1 cellular context compared by ENCODE assay signal in genomic region chr17:1597861-1598342, GRCh38.
TF ChIP-seq lines count a peak whose summit lies in the region.

No MANE protein-coding gene starts in this region.

TF ChIP-seq in HepG2, 621 proteins besides CTCF, POLR2A, EP300 and RAD21 (continued from another document and continues in another):
- TF ChIP-seq, protein P1, sequence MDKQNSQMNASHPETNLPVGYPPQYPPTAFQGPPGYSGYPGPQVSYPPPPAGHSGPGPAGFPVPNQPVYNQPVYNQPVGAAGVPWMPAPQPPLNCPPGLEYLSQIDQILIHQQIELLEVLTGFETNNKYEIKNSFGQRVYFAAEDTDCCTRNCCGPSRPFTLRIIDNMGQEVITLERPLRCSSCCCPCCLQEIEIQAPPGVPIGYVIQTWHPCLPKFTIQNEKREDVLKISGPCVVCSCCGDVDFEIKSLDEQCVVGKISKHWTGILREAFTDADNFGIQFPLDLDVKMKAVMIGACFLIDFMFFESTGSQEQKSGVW (CRISPR knock-in tag; IDR thresholded peaks at IDR 0.05; ENCODE audit: borderline replicate concordance) = no peak
- TF ChIP-seq CEBPG (CRISPR knock-in tag; IDR thresholded peaks at IDR 0.05) (no peak; the same call in 1 of the 2 replicates), THYN1 (CRISPR knock-in tag; IDR thresholded peaks at IDR 0.05; ENCODE audit: borderline replicate concordance, low read depth) (no peak), SSRP1 (CRISPR knock-in tag; IDR thresholded peaks at IDR 0.05) (no peak; the same call in 1 of the 2 replicates), MLX (CRISPR knock-in tag; IDR thresholded peaks at IDR 0.05) (peak; percentile 72), TEAD2 (CRISPR knock-in tag; IDR thresholded peaks at IDR 0.05) (no peak), KLF6 (CRISPR knock-in tag; IDR thresholded peaks at IDR 0.05) (peak; percentile 16; the same call in 1 of the 2 replicates), HNF4A (CRISPR knock-in tag; IDR thresholded peaks at IDR 0.05) (peak; percentile 70), GATA4 (IDR thresholded peaks at IDR 0.05; ENCODE audit: borderline replicate concordance, low read depth) (no peak), ARNT2 (CRISPR knock-in tag; IDR thresholded peaks at IDR 0.05; ENCODE audit: low read depth) (no peak), ZBED4 (CRISPR knock-in tag; IDR thresholded peaks at IDR 0.05; ENCODE audit: borderline replicate concordance) (peak; percentile 73; the same call in 1 of the 2 replicates), HOXA3 (CRISPR knock-in tag; IDR thresholded peaks at IDR 0.05) (peak; percentile 82), NFYC (CRISPR knock-in tag; IDR thresholded peaks at IDR 0.05) (peak; percentile 36; the same call in 1 of the 2 replicates), ZHX1 (CRISPR knock-in tag; IDR thresholded peaks at IDR 0.05; ENCODE audit: low read depth) (no peak), YEATS4 (CRISPR knock-in tag; IDR thresholded peaks at IDR 0.05; ENCODE audit: borderline replicate concordance) (0 out of 2 replicates have a peak, but pooled peaks have one; percentile 45), CHD4 (IDR thresholded peaks at IDR 0.05; ENCODE audit: borderline replicate concordance, low read length) (no peak), ZNF546 (CRISPR knock-in tag; conservative IDR thresholded peaks at IDR 0.05) (no peak), MEIS2 (CRISPR knock-in tag; IDR thresholded peaks at IDR 0.05) (no peak), GLMP (CRISPR knock-in tag; IDR thresholded peaks at IDR 0.05; ENCODE audit: borderline replicate concordance) (no peak), NFYB (CRISPR knock-in tag; IDR thresholded peaks at IDR 0.05) (no peak), ZNF777 (CRISPR knock-in tag; IDR thresholded peaks at IDR 0.05) (no peak), ZNF772 (CRISPR knock-in tag; IDR thresholded peaks at IDR 0.05) (0 out of 2 replicates have a peak, but pooled peaks have one; percentile 53), ZNF292 (CRISPR knock-in tag; IDR thresholded peaks at IDR 0.05; ENCODE audit: borderline replicate concordance, low read depth) (peak; percentile 64; the same call in 1 of the 2 replicates), ZNF362 (CRISPR knock-in tag; IDR thresholded peaks at IDR 0.05; ENCODE audit: borderline replicate concordance) (no peak), HNRNPK (IDR thresholded peaks at IDR 0.05; ENCODE audit: low read depth, low read length, poor library complexity, severe bottlenecking) (no peak), KDM5B (CRISPR knock-in tag; IDR thresholded peaks at IDR 0.05; ENCODE audit: borderline replicate concordance) (no peak; the same call in 1 of the 2 replicates), ZNF350 (CRISPR knock-in tag; IDR thresholded peaks at IDR 0.05; ENCODE audit: borderline replicate concordance, low read depth) (peak; percentile 17; the same call in 1 of the 2 replicates), ZNF503 (CRISPR knock-in tag; IDR thresholded peaks at IDR 0.05) (no peak), NFRKB (IDR thresholded peaks at IDR 0.05) (no peak), MTA1 (CRISPR knock-in tag; IDR thresholded peaks at IDR 0.05; ENCODE audit: borderline replicate concordance) (peak; percentile 37; the same call in 1 of the 2 replicates), PPARG (CRISPR knock-in tag; conservative IDR thresholded peaks at IDR 0.05) (peak; percentile 71; the same call in 1 of the 2 replicates), ZNF317 (CRISPR knock-in tag; IDR thresholded peaks at IDR 0.05) (0 out of 2 replicates have a peak, but pooled peaks have one; percentile 19), ZNF30 (CRISPR knock-in tag; IDR thresholded peaks at IDR 0.05) (no peak), SAFB2 (CRISPR knock-in tag; IDR thresholded peaks at IDR 0.05; ENCODE audit: borderline replicate concordance, low read depth) (no peak), HDAC2 (CRISPR knock-in tag; IDR thresholded peaks at IDR 0.05) (peak; percentile 88)
- TF ChIP-seq, protein P2, sequence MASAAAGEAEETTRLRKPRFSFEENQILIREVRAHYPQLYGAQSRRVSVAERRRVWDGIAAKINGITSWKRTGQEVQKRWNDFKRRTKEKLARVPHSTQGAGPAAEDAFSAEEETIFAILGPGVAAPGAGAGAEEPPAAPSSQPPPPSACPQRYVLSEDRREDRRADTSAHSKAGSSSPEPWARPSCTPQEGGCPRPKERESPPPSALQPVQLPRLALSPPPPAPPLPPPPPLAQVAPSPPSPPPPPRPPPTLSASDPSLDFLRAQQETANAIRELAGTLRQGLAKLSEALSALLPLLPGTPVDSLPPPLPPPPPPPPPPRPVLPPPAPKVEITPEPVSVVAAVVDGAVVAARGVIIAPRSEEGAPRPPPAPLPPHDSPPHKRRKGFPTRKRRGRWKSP (CRISPR knock-in tag; IDR thresholded peaks at IDR 0.05) = no peak; the same call in 1 of the 2 replicates
- TF ChIP-seq, protein P3, sequence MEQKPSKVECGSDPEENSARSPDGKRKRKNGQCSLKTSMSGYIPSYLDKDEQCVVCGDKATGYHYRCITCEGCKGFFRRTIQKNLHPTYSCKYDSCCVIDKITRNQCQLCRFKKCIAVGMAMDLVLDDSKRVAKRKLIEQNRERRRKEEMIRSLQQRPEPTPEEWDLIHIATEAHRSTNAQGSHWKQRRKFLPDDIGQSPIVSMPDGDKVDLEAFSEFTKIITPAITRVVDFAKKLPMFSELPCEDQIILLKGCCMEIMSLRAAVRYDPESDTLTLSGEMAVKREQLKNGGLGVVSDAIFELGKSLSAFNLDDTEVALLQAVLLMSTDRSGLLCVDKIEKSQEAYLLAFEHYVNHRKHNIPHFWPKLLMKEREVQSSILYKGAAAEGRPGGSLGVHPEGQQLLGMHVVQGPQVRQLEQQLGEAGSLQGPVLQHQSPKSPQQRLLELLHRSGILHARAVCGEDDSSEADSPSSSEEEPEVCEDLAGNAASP (CRISPR knock-in tag; IDR thresholded peaks at IDR 0.05; ENCODE audit: borderline replicate concordance) = peak; percentile 62; the same call in 1 of the 2 replicates
- TF ChIP-seq, protein P4, sequence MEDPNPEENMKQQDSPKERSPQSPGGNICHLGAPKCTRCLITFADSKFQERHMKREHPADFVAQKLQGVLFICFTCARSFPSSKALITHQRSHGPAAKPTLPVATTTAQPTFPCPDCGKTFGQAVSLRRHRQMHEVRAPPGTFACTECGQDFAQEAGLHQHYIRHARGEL (CRISPR knock-in tag; IDR thresholded peaks at IDR 0.05) = no peak
- TF ChIP-seq, protein P5, sequence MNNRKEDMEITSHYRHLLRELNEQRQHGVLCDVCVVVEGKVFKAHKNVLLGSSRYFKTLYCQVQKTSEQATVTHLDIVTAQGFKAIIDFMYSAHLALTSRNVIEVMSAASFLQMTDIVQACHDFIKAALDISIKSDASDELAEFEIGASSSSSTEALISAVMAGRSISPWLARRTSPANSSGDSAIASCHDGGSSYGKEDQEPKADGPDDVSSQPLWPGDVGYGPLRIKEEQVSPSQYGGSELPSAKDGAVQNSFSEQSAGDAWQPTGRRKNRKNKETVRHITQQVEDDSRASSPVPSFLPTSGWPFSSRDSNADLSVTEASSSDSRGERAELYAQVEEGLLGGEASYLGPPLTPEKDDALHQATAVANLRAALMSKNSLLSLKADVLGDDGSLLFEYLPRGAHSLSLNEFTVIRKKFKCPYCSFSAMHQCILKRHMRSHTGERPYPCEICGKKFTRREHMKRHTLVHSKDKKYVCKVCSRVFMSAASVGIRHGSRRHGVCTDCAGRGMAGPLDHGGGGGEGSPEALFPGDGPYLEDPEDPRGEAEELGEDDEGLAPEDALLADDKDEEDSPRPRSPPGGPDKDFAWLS (CRISPR knock-in tag; IDR thresholded peaks at IDR 0.05; ENCODE audit: borderline replicate concordance) = no peak
- TF ChIP-seq, protein P6, sequence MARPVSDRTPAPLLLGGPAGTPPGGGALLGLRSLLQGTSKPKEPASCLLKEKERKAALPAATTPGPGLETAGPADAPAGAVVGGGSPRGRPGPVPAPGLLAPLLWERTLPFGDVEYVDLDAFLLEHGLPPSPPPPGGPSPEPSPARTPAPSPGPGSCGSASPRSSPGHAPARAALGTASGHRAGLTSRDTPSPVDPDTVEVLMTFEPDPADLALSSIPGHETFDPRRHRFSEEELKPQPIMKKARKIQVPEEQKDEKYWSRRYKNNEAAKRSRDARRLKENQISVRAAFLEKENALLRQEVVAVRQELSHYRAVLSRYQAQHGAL (CRISPR knock-in tag; IDR thresholded peaks at IDR 0.05; ENCODE audit: not compliant biosample characterization) = no peak
- TF ChIP-seq, protein P7, sequence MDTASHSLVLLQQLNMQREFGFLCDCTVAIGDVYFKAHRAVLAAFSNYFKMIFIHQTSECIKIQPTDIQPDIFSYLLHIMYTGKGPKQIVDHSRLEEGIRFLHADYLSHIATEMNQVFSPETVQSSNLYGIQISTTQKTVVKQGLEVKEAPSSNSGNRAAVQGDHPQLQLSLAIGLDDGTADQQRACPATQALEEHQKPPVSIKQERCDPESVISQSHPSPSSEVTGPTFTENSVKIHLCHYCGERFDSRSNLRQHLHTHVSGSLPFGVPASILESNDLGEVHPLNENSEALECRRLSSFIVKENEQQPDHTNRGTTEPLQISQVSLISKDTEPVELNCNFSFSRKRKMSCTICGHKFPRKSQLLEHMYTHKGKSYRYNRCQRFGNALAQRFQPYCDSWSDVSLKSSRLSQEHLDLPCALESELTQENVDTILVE (CRISPR knock-in tag; IDR thresholded peaks at IDR 0.05) = 0 out of 2 replicates have a peak, but pooled peaks have one; percentile 20
